In genomic region chr19:55625004-55625326, GRCh38 we compare ENCODE assay signal across 8 cellular contexts. TPM values are rescaled to one million over a fixed set of nuclear protein-coding genes. Genes with fewer than 3 reads are reported as not detected.
DNase-seq lines count a peak whose midpoint lies in the region; ATAC-seq, FAIRE-seq and TF ChIP-seq lines count a peak whose summit lies in the region.

No MANE protein-coding gene starts in this region.

- no peak for FAIRE-seq in GM12892 (lab: Jason Lieb, UNC)

- intact Hi-C loops in lower lobe of right lung (cut with DNase I), result no loop called here

- H3K36me3 Mint-ChIP-seq in activated naive CD4-positive, alpha-beta T cell treated with anti-CD3 and anti-CD28 coated beads, Interleukin-2, amount 10 ng/mL, durations not matched to agents 7 days and 5 days, result peaks cover 22% of the 10 kb centered on the region
- H3K36me3 Mint-ChIP-seq in type B pancreatic cell, result peaks cover 4% of the 10 kb centered on the region

- no peaks in the 10 kb centered on the region for H3K27me3 ChIP-seq in lower lobe of right lung (ENCODE audit: low read depth)

- peak overlapping the region; percentile 98 for H3K27ac Mint-ChIP-seq in activated naive CD4-positive, alpha-beta T cell treated with anti-CD3 and anti-CD28 coated beads, Interleukin-2, amount 10 ng/mL, durations not matched to agents 7 days and 5 days
- H3K27ac Mint-ChIP-seq in type B pancreatic cell, result peak overlapping the region; percentile 96

- H3K27me3 Mint-ChIP-seq in activated naive CD4-positive, alpha-beta T cell treated with anti-CD3 and anti-CD28 coated beads, Interleukin-2, amount 10 ng/mL, durations not matched to agents 7 days and 5 days, result peaks cover 40% of the 10 kb centered on the region
- no peaks in the 10 kb centered on the region for H3K27me3 Mint-ChIP-seq in type B pancreatic cell

- peaks cover 10% of the 10 kb centered on the region for H3K36me3 ChIP-seq in lower lobe of right lung

- ATAC-seq in lower lobe of right lung (no peak), HG03378 (IDR thresholded peaks at IDR 0.05; ENCODE audit: unreplicated experiment) (no peak)

- peak overlapping the region; percentile 89 for H3K27ac ChIP-seq in lower lobe of right lung

- no peaks in the 10 kb centered on the region for H3K9me3 ChIP-seq in lower lobe of right lung

- H3K4me1 ChIP-seq in lower lobe of right lung, result peaks cover 26% of the 10 kb centered on the region

- peak overlapping the region; percentile 92 for H3K4me3 Mint-ChIP-seq in activated naive CD4-positive, alpha-beta T cell treated with anti-CD3 and anti-CD28 coated beads, Interleukin-2, amount 10 ng/mL, durations not matched to agents 7 days and 5 days
- H3K4me3 Mint-ChIP-seq in type B pancreatic cell, result peak overlapping the region; percentile 89

- DNase-seq in activated naive CD4-positive, alpha-beta T cell treated with anti-CD3 and anti-CD28 coated beads, Interleukin-2, amount 10 ng/mL, durations not matched to agents 7 days and 5 days, result no peak
- DNase-seq in activated naive CD4-positive, alpha-beta T cell (lab: John Stamatoyannopoulos, UW), result no peak
- DNase-seq in astrocyte of the spinal cord (ENCODE audit: low read depth, low spot score) (no peak), lower lobe of right lung (no peak), type B pancreatic cell (ENCODE audit: extremely low spot score, unreplicated experiment) (no peak), GM12892 (ENCODE audit: insufficient read length) (no peak), NCI-H82 treated with DMSO at 0.1 percent for 48 hours (lab: John Stamatoyannopoulos, UW; ENCODE audit: unreplicated experiment) (no peak)

- H3K4me3 ChIP-seq in astrocyte of the spinal cord (ENCODE audit: low read depth, low read length), result peak overlapping the region; percentile 70
- peak overlapping the region; percentile 56 for H3K4me3 ChIP-seq in lower lobe of right lung

- TF ChIP-seq CTCF in astrocyte of the spinal cord (IDR thresholded peaks at IDR 0.05; ENCODE audit: low read depth, low read length) (no peak), lower lobe of right lung (IDR thresholded peaks at IDR 0.05) (no peak), type B pancreatic cell (conservative IDR thresholded peaks at IDR 0.05) (no peak)

- in situ Hi-C loops in astrocyte of the spinal cord (cut with HindIII; ENCODE audit: low sequenced_read_pairs), result no loop called here

- H3K4me1 Mint-ChIP-seq in activated naive CD4-positive, alpha-beta T cell treated with anti-CD3 and anti-CD28 coated beads, Interleukin-2, amount 10 ng/mL, durations not matched to agents 7 days and 5 days, result peaks cover 51% of the 10 kb centered on the region
- peaks cover 14% of the 10 kb centered on the region for H3K4me1 Mint-ChIP-seq in type B pancreatic cell (ENCODE audit: unreplicated experiment)

- CTCF ChIA-PET in activated naive CD4-positive, alpha-beta T cell treated with anti-CD3 and anti-CD28 coated beads, Interleukin-2, amount 10 ng/mL, durations not matched to agents 7 days and 5 days (lab: Charles Lee), result interaction anchor here (0.7 to 3.4 kb wide), 7 partner anchors 8 to 537 kb away, joined by 3 to 15 read pairs (median 3); partner anchors contain the start of gene ZNF865

- no peak for TF ChIP-seq POLR2A in GM12892 (IDR thresholded peaks at IDR 0.05; ENCODE audit: low read depth, low read length)

- peaks cover 2% of the 10 kb centered on the region for H3K9me3 Mint-ChIP-seq in activated naive CD4-positive, alpha-beta T cell treated with anti-CD3 and anti-CD28 coated beads, Interleukin-2, amount 10 ng/mL, durations not matched to agents 7 days and 5 days
- H3K9me3 Mint-ChIP-seq in type B pancreatic cell, result no peaks in the 10 kb centered on the region

RNA-seq across cellular contexts. Expression of gene ZNF784, which starts 0.6 kb away (rescaled TPM):
- total RNA-seq in lower lobe of right lung, result 7.1 TPM
- 9.4 and 9.6 TPM in 2 replicates for total RNA-seq in type B pancreatic cell (ENCODE audit: low replicate concordance)
- polyA plus RNA-seq in GM12892 (2012; ENCODE audit: missing spikeins), result 2.5 TPM

RNA-seq across cellular contexts. Expression of gene ZNF580, which starts 15.8 kb away (rescaled TPM):
- total RNA-seq in lower lobe of right lung (35.2 TPM), type B pancreatic cell (ENCODE audit: low replicate concordance) (28.5 and 37.4 TPM in 2 replicates)
- polyA plus RNA-seq in GM12892 (2012; ENCODE audit: missing spikeins), result 14.4 TPM

RNA-seq across cellular contexts. Expression of gene ZNF581, which starts 18.5 kb away (rescaled TPM):
- total RNA-seq in lower lobe of right lung (22.7 TPM), type B pancreatic cell (ENCODE audit: low replicate concordance) (41.3 and 43.1 TPM in 2 replicates)
- polyA plus RNA-seq in GM12892 (2012; ENCODE audit: missing spikeins), result 27.0 TPM

RNA-seq across cellular contexts. Expression of gene ZNF865, which starts 19.5 kb away (rescaled TPM):
- total RNA-seq in lower lobe of right lung, result 16.5 TPM
- total RNA-seq in type B pancreatic cell (ENCODE audit: low replicate concordance), result 14.6 and 16.2 TPM in 2 replicates
- 1.7 TPM for polyA plus RNA-seq in GM12892 (2012; ENCODE audit: missing spikeins)

RNA-seq across cellular contexts. Expression of gene CCDC106, which starts 23.0 kb away (rescaled TPM):
- total RNA-seq in lower lobe of right lung (11.6 TPM), type B pancreatic cell (ENCODE audit: low replicate concordance) (16.1 and 18.1 TPM in 2 replicates)
- 20.1 TPM for polyA plus RNA-seq in GM12892 (2012; ENCODE audit: missing spikeins)
